Comparison of ENCODE assay signal across 8 cellular contexts in the genomic region with DNA sequence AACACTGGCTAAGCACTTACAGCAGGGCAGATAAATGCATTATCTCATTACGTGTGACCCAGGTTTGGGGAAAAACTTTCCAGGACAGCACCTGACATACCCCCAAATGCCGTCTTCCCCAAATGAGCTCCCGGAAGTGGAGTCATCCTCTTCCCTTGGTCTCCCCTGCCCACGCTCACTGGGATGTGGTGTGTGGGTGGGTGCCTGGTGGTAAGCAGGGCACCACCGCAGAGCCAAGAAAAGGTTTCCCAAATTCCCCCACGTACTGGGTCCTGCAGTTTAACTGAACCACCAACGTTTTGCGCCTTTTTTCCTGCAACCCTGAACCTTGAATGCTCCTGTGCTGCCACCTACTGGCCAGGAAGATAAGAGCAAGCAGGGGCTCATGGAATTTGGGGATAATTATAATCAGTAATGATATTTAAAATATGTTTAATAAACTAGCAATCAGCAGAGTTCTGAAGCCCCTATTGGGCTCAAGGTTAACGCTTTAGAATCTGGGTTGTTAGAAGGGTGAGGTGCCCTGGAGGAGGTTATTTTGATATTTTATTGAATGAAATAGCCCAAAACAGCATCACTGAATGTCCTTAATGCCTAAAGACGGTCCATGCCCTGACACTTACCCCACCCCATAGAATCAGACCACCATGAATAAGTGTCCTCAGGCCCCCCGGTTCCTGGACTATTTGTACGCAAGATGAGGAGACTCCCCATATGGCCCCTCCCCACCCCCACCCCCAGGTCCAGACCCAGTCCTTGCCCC.
DNase-seq lines count a peak whose midpoint lies in the region; ATAC-seq and TF ChIP-seq lines count a peak whose summit lies in the region.

No MANE protein-coding gene starts in this region.

- H3K4me1 ChIP-seq in NT2/D1 (ENCODE audit: insufficient read depth, insufficient read length) (peaks cover 6% of the 10 kb centered on the region), tibial artery (peaks cover 0 to 2% (median 0%) of the 10 kb centered on the region in 4 donors)

- H3K4me3 ChIP-seq in HFF-Myc (replicated peaks; ENCODE audit: low read depth, low read length) (no peak overlapping the region), NT2/D1 (ENCODE audit: insufficient read length, low read depth) (no peak overlapping the region), tibial artery (no peak overlapping the region)

- TF ChIP-seq CTCF in HFF-Myc (IDR thresholded peaks at IDR 0.05; ENCODE audit: low read depth, low read length, missing control alignments) (peak; percentile 94), tibial artery (IDR thresholded peaks at IDR 0.05) (peak; percentile 59 to 84)

- DNase-seq in C1 segment of cervical spinal cord (lab: John Stamatoyannopoulos, UW) (peak in 8 of 14 donors; percentile 6 to 55 (median 38)), HFF-Myc (ENCODE audit: extremely low read depth, low read depth) (peak; percentile 12), NT2/D1 (ENCODE audit: low read depth, low spot score) (peak; percentile 28), activated T-cell treated with anti-CD3 and anti-CD28 coated beads for 24 hours (ENCODE audit: low read depth) (peak; percentile 48), fibroblast of gingiva (ENCODE audit: low read depth) (peak; percentile 34), non-pigmented ciliary epithelial cell (ENCODE audit: low read depth) (peak; percentile 15), tibial artery (peak in 1 of 2 donors; percentile 66)

- H3K27me3 ChIP-seq in NT2/D1 (ENCODE audit: insufficient read depth, insufficient read length) (peaks cover 11% of the 10 kb centered on the region), tibial artery (peaks cover 0 to 71% of the 10 kb centered on the region in 2 donors)

- intact Hi-C loops in tibial artery (cut with DNase I; ENCODE audit: low total_unique reads) = no loop called here

- H3K36me3 ChIP-seq in NT2/D1 (ENCODE audit: insufficient read depth, insufficient read length, low read length) (no peaks in the 10 kb centered on the region), tibial artery (no peaks in the 10 kb centered on the region)

- no peak overlapping the region for H3K27ac ChIP-seq in tibial artery

- no peak for ATAC-seq in GM19452 (IDR thresholded peaks at IDR 0.05; ENCODE audit: unreplicated experiment)

- H3K9ac ChIP-seq in NT2/D1 (ENCODE audit: insufficient read length, low read depth) = peak overlapping the region; percentile 22

- H3K9me3 ChIP-seq in NT2/D1 (ENCODE audit: insufficient read depth, low read length) (no peaks in the 10 kb centered on the region), tibial artery (no peaks in the 10 kb centered on the region)
